Comparison of ENCODE assay signal across 8 cellular contexts in the genomic region with DNA sequence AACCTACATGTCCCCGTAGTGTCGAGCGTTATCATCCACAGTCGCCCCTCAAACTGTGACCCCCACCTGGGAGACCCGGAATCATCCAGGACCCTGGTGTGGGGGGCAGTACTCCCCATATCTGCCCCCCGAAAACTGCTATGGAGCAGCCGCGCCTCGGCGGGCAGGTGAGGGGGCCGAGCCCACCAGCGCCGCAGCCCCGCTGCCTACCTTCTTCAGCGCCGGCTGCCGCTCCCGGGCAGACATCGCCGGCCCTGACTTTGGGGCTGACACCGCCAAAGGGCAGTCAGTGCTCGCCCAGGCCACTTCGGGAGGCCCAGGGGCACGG. TPM values are rescaled to one million over a fixed set of nuclear protein-coding genes. Genes with fewer than 3 reads are reported as not detected.
A peak's percentile ranks its signal among the peaks of the same experiment; 100 is the strongest.
DNase-seq lines count a peak whose midpoint lies in the region; ATAC-seq, FAIRE-seq and TF ChIP-seq lines count a peak whose summit lies in the region.
"Had no signal": no experiment of that assay in that cellular context is flagged by ENCODE, and none has a peak within 500 bp of the region (broad histone marks: within the 10 kb centered on the region; RNA-seq: fewer than 3 reads in every experiment).

No MANE protein-coding gene starts in this region.

- no peaks in the 10 kb centered on the region for H3K36me3 ChIP-seq in HEK293 (ENCODE audit: control insufficient read depth in 2 of 2, insufficient read depth in 1 of 2, low read length in 2 of 2)
- H3K36me3 ChIP-seq in keratinocyte (ENCODE audit: control insufficient read depth in 2 of 2, extremely low read depth in 1 of 2, insufficient read depth in 2 of 2, low read length in 2 of 2): no peaks in the 10 kb centered on the region
- no peaks in the 10 kb centered on the region for H3K36me3 ChIP-seq in stomach

- FAIRE-seq in keratinocyte (lab: Jason Lieb, UNC): no peak

- H4K20me1 ChIP-seq in keratinocyte (ENCODE audit: control insufficient read depth, extremely low read depth, insufficient read depth, low read length): no peaks in the 10 kb centered on the region

- no peak for TF ChIP-seq EP300 in stomach (IDR thresholded peaks at IDR 0.05)

- H3K27ac ChIP-seq in HEK293 (ENCODE audit: extremely low read depth, low read depth, low read length) (peak overlapping the region; percentile 83), keratinocyte (ENCODE audit: control insufficient read depth, insufficient read depth, low read length) (no peak overlapping the region), stomach (peak overlapping the region; percentile 61 to 89 (median 79))
- H3K27ac ChIP-seq: epithelial cell of prostate had no signal

- H3K27me3 ChIP-seq in keratinocyte (ENCODE audit: control insufficient read depth, extremely low read depth, insufficient read depth, low read length) (peaks cover 34% of the 10 kb centered on the region), stomach (peaks cover 0 to 24% (median 0%) of the 10 kb centered on the region in 3 donors)

- H3K27ac Mint-ChIP-seq in activated T-helper 17 cell treated with anti-CD3 and anti-CD28 coated beads, Interleukin-2, amount 50 U/mL, for 72 hours: no peak overlapping the region

- no peak for ATAC-seq in activated T-helper 17 cell treated with anti-CD3 and anti-CD28 coated beads, Interleukin-2, amount 50 U/mL, for 72 hours (replicated peaks)
- ATAC-seq in GM21529 (IDR thresholded peaks at IDR 0.05; ENCODE audit: unreplicated experiment): no peak

- intact Hi-C loops in stomach (cut with DNase I; ENCODE audit: low total_unique reads): no loop called here

- H3K79me2 ChIP-seq in keratinocyte (ENCODE audit: control insufficient read depth, insufficient read depth, low read length): no peaks in the 10 kb centered on the region

- H3K4me3 Mint-ChIP-seq in activated T-helper 17 cell treated with anti-CD3 and anti-CD28 coated beads, Interleukin-2, amount 50 U/mL, for 72 hours: peak overlapping the region; percentile 26

- 0 to 2% (median 1%) methylated on average over 2 to 24 of the region's 24 CpGs for WGBS in stomach, 5 donors

- peak overlapping the region; percentile 67 for H3K4me2 ChIP-seq in keratinocyte (ENCODE audit: control insufficient read depth, extremely low read depth, insufficient read depth, low read depth, low read length)

- dilution Hi-C loops in keratinocyte (cut with MboI; ENCODE audit: extremely low pct_ligation_motif_present, low sequenced_read_pairs): no loop called here

- no peaks in the 10 kb centered on the region for H3K4me1 Mint-ChIP-seq in activated T-helper 17 cell treated with anti-CD3 and anti-CD28 coated beads, Interleukin-2, amount 50 U/mL, for 72 hours

- no peak overlapping the region for H3K9ac ChIP-seq in keratinocyte (ENCODE audit: control insufficient read depth, extremely low read depth, insufficient read depth, low read length)

- CTCF ChIA-PET in HEK293 (lab: Yijun Ruan, JAX): no interaction called here

- no peak for TF ChIP-seq CTCF in HEK293 (tag by site-specific recombination; IDR thresholded peaks at IDR 0.05)
- TF ChIP-seq CTCF in keratinocyte (optimal IDR thresholded peaks at IDR 0.05 in 1 of 3, IDR thresholded peaks at IDR 0.05 in 1 of 3, conservative IDR thresholded peaks at IDR 0.05 in 1 of 3; ENCODE audit: extremely low read depth in 1 of 3, insufficient read depth in 2 of 3, low read length in 3 of 3): no peak
- no peak for TF ChIP-seq CTCF in stomach (IDR thresholded peaks at IDR 0.05)

- peaks cover 57% of the 10 kb centered on the region for H3K27me3 Mint-ChIP-seq in activated T-helper 17 cell treated with anti-CD3 and anti-CD28 coated beads, Interleukin-2, amount 50 U/mL, for 72 hours

- H3K9me1 ChIP-seq in keratinocyte (ENCODE audit: control insufficient read depth, extremely low read depth, insufficient read depth, low read length): no peaks in the 10 kb centered on the region

- POLR2A ChIA-PET in HEK293 (lab: Yijun Ruan, JAX): no interaction called here

- H3K4me3 ChIP-seq in HEK293 (ENCODE audit: low read depth, low read length) (peak overlapping the region; percentile 76), keratinocyte (ENCODE audit: control insufficient read depth in 2 of 3, extremely low read depth in 1 of 3, insufficient read depth in 2 of 3, low read depth in 1 of 3, low read length in 3 of 3) (peak overlapping the region in 2 of 3 experiments; percentile 42 to 56), stomach (peak overlapping the region; percentile 73 to 82 (median 78))

- DNase-seq in keratinocyte (ENCODE audit: low read depth, low spot score) (no peak), stomach (no peak), RPMI8226 (no peak), KG1 (lab: John Stamatoyannopoulos, UW) (no peak)

- TF ChIP-seq POLR2A in stomach (IDR thresholded peaks at IDR 0.05): no peak

- H3K9me3 ChIP-seq in HEK293 (ENCODE audit: control insufficient read depth, insufficient read depth, low read depth, low read length): no peaks in the 10 kb centered on the region
- no peaks in the 10 kb centered on the region for H3K9me3 ChIP-seq in keratinocyte (ENCODE audit: control insufficient read depth, low read depth, low read length)
- no peaks in the 10 kb centered on the region for H3K9me3 ChIP-seq in stomach

- H3K36me3 Mint-ChIP-seq in activated T-helper 17 cell treated with anti-CD3 and anti-CD28 coated beads, Interleukin-2, amount 50 U/mL, for 72 hours (ENCODE audit: low read depth): no peaks in the 10 kb centered on the region

- no peaks in the 10 kb centered on the region for H3K4me1 ChIP-seq in HEK293 (ENCODE audit: control insufficient read depth, insufficient read depth, low read length)
- peaks cover 4% of the 10 kb centered on the region for H3K4me1 ChIP-seq in keratinocyte (ENCODE audit: control insufficient read depth, extremely low read depth, insufficient read depth, low read length)
- H3K4me1 ChIP-seq in stomach: peaks cover 0 to 47% (median 36%) of the 10 kb centered on the region in 4 donors

- peak overlapping the region; percentile 55 for H2AFZ ChIP-seq in keratinocyte (ENCODE audit: control insufficient read depth, low read length)

- H3K9me3 Mint-ChIP-seq in activated T-helper 17 cell treated with anti-CD3 and anti-CD28 coated beads, Interleukin-2, amount 50 U/mL, for 72 hours: no peaks in the 10 kb centered on the region

TF ChIP-seq in HEK293, 187 proteins besides CTCF, POLR2A, EP300 and RAD21 (continues in another document):
- TF ChIP-seq ZNF366 (tag by site-specific recombination; conservative IDR thresholded peaks at IDR 0.05) (no peak), HOXD13 (CRISPR knock-in tag; IDR thresholded peaks at IDR 0.05; ENCODE audit: borderline replicate concordance) (no peak)
- TF ChIP-seq, protein P1, sequence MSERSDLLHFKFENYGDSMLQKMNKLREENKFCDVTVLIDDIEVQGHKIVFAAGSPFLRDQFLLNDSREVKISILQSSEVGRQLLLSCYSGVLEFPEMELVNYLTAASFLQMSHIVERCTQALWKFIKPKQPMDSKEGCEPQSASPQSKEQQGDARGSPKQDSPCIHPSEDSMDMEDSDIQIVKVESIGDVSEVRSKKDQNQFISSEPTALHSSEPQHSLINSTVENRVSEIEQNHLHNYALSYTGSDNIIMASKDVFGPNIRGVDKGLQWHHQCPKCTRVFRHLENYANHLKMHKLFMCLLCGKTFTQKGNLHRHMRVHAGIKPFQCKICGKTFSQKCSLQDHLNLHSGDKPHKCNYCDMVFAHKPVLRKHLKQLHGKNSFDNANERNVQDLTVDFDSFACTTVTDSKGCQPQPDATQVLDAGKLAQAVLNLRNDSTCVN (tag by site-specific recombination; optimal IDR thresholded peaks at IDR 0.05): peak; percentile 52
- TF ChIP-seq, protein P2, sequence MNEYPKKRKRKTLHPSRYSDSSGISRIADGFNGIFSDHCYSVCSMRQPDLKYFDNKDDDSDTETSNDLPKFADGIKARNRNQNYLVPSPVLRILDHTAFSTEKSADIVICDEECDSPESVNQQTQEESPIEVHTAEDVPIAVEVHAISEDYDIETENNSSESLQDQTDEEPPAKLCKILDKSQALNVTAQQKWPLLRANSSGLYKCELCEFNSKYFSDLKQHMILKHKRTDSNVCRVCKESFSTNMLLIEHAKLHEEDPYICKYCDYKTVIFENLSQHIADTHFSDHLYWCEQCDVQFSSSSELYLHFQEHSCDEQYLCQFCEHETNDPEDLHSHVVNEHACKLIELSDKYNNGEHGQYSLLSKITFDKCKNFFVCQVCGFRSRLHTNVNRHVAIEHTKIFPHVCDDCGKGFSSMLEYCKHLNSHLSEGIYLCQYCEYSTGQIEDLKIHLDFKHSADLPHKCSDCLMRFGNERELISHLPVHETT (tag by site-specific recombination; IDR thresholded peaks at IDR 0.05): no peak

RNA-seq across cellular contexts. Expression of a gene that starts 0.8 kb away (rescaled TPM):
- not detected for total RNA-seq in activated T-helper 17 cell treated with anti-CD3 and anti-CD28 coated beads, Interleukin-2, amount 50 U/mL, for 72 hours
- polyA plus RNA-seq in keratinocyte: not detected in 3 replicates
- polyA plus RNA-seq in keratinocyte (2011; ENCODE audit: low read depth): not detected
- 0.01 TPM in 1 of 2 replicates, not detected in the other for polyA plus RNA-seq in keratinocyte (2011; cell fraction: cytosol; rRNA removed)
- polyA plus RNA-seq in keratinocyte (2011; cell fraction: nucleus; rRNA removed): not detected in 2 replicates
- 0.04 TPM in 1 of 2 replicates, not detected in the other for polyA plus RNA-seq in keratinocyte (2012; ENCODE audit: low replicate concordance)
- polyA minus RNA-seq in keratinocyte: 0.06 to 0.23 TPM in 2 of 3 replicates, not detected in the other
- polyA minus RNA-seq in keratinocyte (2011; cell fraction: cytosol; rRNA and poly(A)+ RNA removed): not detected
- 0.11 and 0.16 TPM in 2 replicates for polyA minus RNA-seq in keratinocyte (2011; cell fraction: nucleus; rRNA and poly(A)+ RNA removed)
- 10 to 100 TPM in 1 of 5 donors, 1 to 10 TPM in 3, not detected in 1; 4.2 to 33.9 (median 6.4) TPM for total RNA-seq in stomach
- 1 to 10 TPM in 2 of 3 donors, under 1 TPM in 1; 0.80 to 1.4 (median 1.4) TPM for polyA plus RNA-seq in stomach
